Comparison of ENCODE assay signal across 12 cellular contexts in genomic region chr1:116665001-116665400, GRCh38.
"Had no signal": no experiment of that assay in that cellular context is flagged by ENCODE, and none has a peak within 500 bp of the region (broad histone marks: within the 10 kb centered on the region; RNA-seq: fewer than 3 reads in every experiment).

No MANE protein-coding gene starts in this region.

- ATAC-seq: activated naive CD8-positive, alpha-beta T cell treated with anti-CD3 and anti-CD28 coated beads, Interleukin-2, amount 50 U/mL, for 24 hours; activated T-cell treated with anti-CD3 and anti-CD28 coated beads, Interleukin-2, amount 50 U/mL, for 72 hours; gastrocnemius medialis; natural killer cell treated with Interleukin-12 subunit alpha and Interleukin-12 subunit beta and Interleukin-15 and Interleukin-18, amount 100 ng/mL, for 72 hours; pancreas had no signal

- H3K9me3 Mint-ChIP-seq: activated CD4-positive, alpha-beta memory T cell treated with anti-CD3 and anti-CD28 coated beads for 36 hours; activated naive CD8-positive, alpha-beta T cell treated with anti-CD3 and anti-CD28 coated beads, Interleukin-2, amount 50 U/mL, for 24 hours; activated T-cell treated with anti-CD3 and anti-CD28 coated beads, Interleukin-2, amount 50 U/mL, for 72 hours; natural killer cell treated with Interleukin-12 subunit alpha and Interleukin-12 subunit beta and Interleukin-15 and Interleukin-18, amount 100 ng/mL, for 72 hours had no signal

- H3K9me3 ChIP-seq: ascending aorta, gastrocnemius medialis, pancreas, SJSA1, thyroid gland had no signal

- H3K27ac Mint-ChIP-seq: activated CD4-positive, alpha-beta memory T cell treated with anti-CD3 and anti-CD28 coated beads for 36 hours; activated naive CD8-positive, alpha-beta T cell treated with anti-CD3 and anti-CD28 coated beads, Interleukin-2, amount 50 U/mL, for 24 hours; activated T-cell treated with anti-CD3 and anti-CD28 coated beads, Interleukin-2, amount 50 U/mL, for 72 hours; natural killer cell treated with Interleukin-12 subunit alpha and Interleukin-12 subunit beta and Interleukin-15 and Interleukin-18, amount 100 ng/mL, for 72 hours had no signal

- H3K36me3 Mint-ChIP-seq: activated CD4-positive, alpha-beta memory T cell treated with anti-CD3 and anti-CD28 coated beads for 36 hours; natural killer cell treated with Interleukin-12 subunit alpha and Interleukin-12 subunit beta and Interleukin-15 and Interleukin-18, amount 100 ng/mL, for 72 hours had no signal

- H3K4me3 ChIP-seq: ascending aorta, gastrocnemius medialis, lung, pancreas, SJSA1, thyroid gland had no signal

- H3K36me3 ChIP-seq: ascending aorta, gastrocnemius medialis, pancreas, SJSA1, thyroid gland had no signal

- H3K4me3 Mint-ChIP-seq: activated CD4-positive, alpha-beta memory T cell treated with anti-CD3 and anti-CD28 coated beads for 36 hours; activated T-cell treated with anti-CD3 and anti-CD28 coated beads, Interleukin-2, amount 50 U/mL, for 72 hours; natural killer cell treated with Interleukin-12 subunit alpha and Interleukin-12 subunit beta and Interleukin-15 and Interleukin-18, amount 100 ng/mL, for 72 hours had no signal

- DNase-seq: activated CD4-positive, alpha-beta memory T cell treated with anti-CD3 and anti-CD28 coated beads for 36 hours; activated naive CD4-positive, alpha-beta T cell treated with Interleukin-2 at 50 U/mL for 16 hours; activated naive CD8-positive, alpha-beta T cell treated with anti-CD3 and anti-CD28 coated beads, Interleukin-2, amount 50 U/mL, for 24 hours; activated T-cell treated with anti-CD3 and anti-CD28 coated beads, Interleukin-2, amount 50 U/mL, for 72 hours; gastrocnemius medialis; pancreas; T-helper 9 cell; thyroid gland had no signal
